In genomic region chr7:117173001-117173400, GRCh38 we compare ENCODE assay signal across 1 cellular context.
TF ChIP-seq lines count a peak whose summit lies in the region.

No MANE protein-coding gene starts in this region.

TF ChIP-seq in IMR-90, 13 proteins besides CTCF, POLR2A, EP300 and RAD21:
- TF ChIP-seq RCOR1 (IDR thresholded peaks at IDR 0.05; ENCODE audit: insufficient replicate concordance, low read length) (no peak), ELK1 (IDR thresholded peaks at IDR 0.05; ENCODE audit: borderline replicate concordance, low read depth, low read length) (no peak)
TF ChIP-seq in IMR-90: peak in this region for 0.
